In the genomic region with DNA sequence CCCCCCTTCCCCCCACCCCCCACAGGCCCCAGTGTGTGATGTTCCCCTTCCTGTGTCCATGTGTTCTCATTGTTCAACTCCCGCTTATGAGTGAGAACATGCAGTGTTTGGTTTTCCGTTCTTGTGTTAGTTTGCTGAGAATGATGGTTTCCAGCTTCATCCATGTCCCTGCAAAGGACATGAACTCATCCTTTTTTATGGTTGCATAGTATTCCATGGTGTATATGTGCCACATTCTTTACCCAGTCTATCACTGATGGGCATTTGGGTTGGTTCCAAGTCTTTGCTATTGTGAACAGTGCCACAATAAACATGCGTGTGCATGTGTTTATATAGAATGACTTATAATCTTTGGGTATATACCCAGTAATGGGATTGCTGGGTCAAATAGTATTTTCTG, we compare ENCODE assay signal across 3 cellular contexts. TPM values are rescaled to one million over a fixed set of nuclear protein-coding genes. Genes with fewer than 3 reads are reported as not detected.
"Had no signal": no experiment of that assay in that cellular context is flagged by ENCODE, and none has a peak within 500 bp of the region (broad histone marks: within the 10 kb centered on the region; RNA-seq: fewer than 3 reads in every experiment).

No MANE protein-coding gene starts in this region.

RNA-seq across cellular contexts. Expression of gene MAP1LC3C, which starts 59.3 kb away (rescaled TPM):
- total RNA-seq: GM23248, HT-29 had no signal
- polyA plus RNA-seq: IMR-90 had no signal
